In genomic region chr9:113349434-113350337, GRCh38 we compare ENCODE assay signal across 8 cellular contexts. TPM values are rescaled to one million over a fixed set of nuclear protein-coding genes. Genes with fewer than 3 reads are reported as not detected.
A peak's percentile ranks its signal among the peaks of the same experiment; 100 is the strongest.
DNase-seq lines count a peak whose midpoint lies in the region; ATAC-seq lines count a peak whose summit lies in the region.

TSS of gene BSPRY (plus strand) at chr9:113349541. CDS start at chr9:113349580, 39 bp downstream.

- no peak within 1 kb of the TSS for H3K4me2 ChIP-seq in Karpas-422 (ENCODE audit: low read depth, low read length, poor library complexity, severe bottlenecking)

- H3K9ac ChIP-seq in muscle layer of colon (ENCODE audit: low read length) = peak within 1 kb of the TSS; percentile 42
- no peak within 1 kb of the TSS for H3K9ac ChIP-seq in Karpas-422 (ENCODE audit: low read length)

- peak within 1 kb of the TSS; percentile 55 to 58 for H3K4me3 ChIP-seq in muscle layer of colon (ENCODE audit: low read depth in 1 of 2, low read length in 2 of 2)
- H3K4me3 ChIP-seq in Karpas-422 (ENCODE audit: low read length) = no peak within 1 kb of the TSS

- peak within 1 kb of the TSS; percentile 85 for H3K4me3 Mint-ChIP-seq in T-helper 17 cell

- peaks cover 4% of the 10 kb centered on the region for H3K36me3 Mint-ChIP-seq in T-helper 17 cell (ENCODE audit: low read depth)

- H3K4me1 Mint-ChIP-seq in T-helper 17 cell = peaks cover 10% of the 10 kb centered on the region

- no peaks in the 10 kb centered on the region for H3K79me2 ChIP-seq in Karpas-422 (ENCODE audit: low read length)

- H3K27me3 Mint-ChIP-seq in T-helper 17 cell = peaks cover 37% of the 10 kb centered on the region

- no peaks in the 10 kb centered on the region for H3K9me3 ChIP-seq in T-helper 17 cell (ENCODE audit: control insufficient read depth, low read length, poor library complexity, severe bottlenecking)
- H3K9me3 ChIP-seq in muscle layer of colon (ENCODE audit: low read length) = no peaks in the 10 kb centered on the region
- no peaks in the 10 kb centered on the region for H3K9me3 ChIP-seq in Karpas-422 (ENCODE audit: low read length)

- H4K20me1 ChIP-seq in Karpas-422 (ENCODE audit: insufficient read depth, low read depth, low read length) = no peaks in the 10 kb centered on the region

- H3K36me3 ChIP-seq in muscle layer of colon (ENCODE audit: insufficient read depth, low read length) = no peaks in the 10 kb centered on the region
- no peaks in the 10 kb centered on the region for H3K36me3 ChIP-seq in Karpas-422 (ENCODE audit: insufficient read depth, low read length)

- H3K27ac ChIP-seq in muscle layer of colon (ENCODE audit: low read depth, low read length) = no peak within 1 kb of the TSS
- H3K27ac ChIP-seq in Karpas-422 (ENCODE audit: low read length) = no peak within 1 kb of the TSS

- peaks cover 14% of the 10 kb centered on the region for H3K4me1 ChIP-seq in muscle layer of colon (ENCODE audit: insufficient read depth, low read length)
- H3K4me1 ChIP-seq in Karpas-422 (ENCODE audit: low read length) = peaks cover 8% of the 10 kb centered on the region

- no peak within 1 kb of the TSS for H2AFZ ChIP-seq in Karpas-422 (ENCODE audit: low read length)

- ATAC-seq in HG03280 (IDR thresholded peaks at IDR 0.05; ENCODE audit: unreplicated experiment) = peak; percentile 56
- ATAC-seq in T-helper 17 cell = peak; percentile 74

- H3K27me3 ChIP-seq in muscle layer of colon (ENCODE audit: control insufficient read depth in 1 of 2, insufficient read depth in 2 of 2, low read length in 2 of 2) (peaks cover 0 to 7% of the 10 kb centered on the region in 2 donors), Karpas-422 (ENCODE audit: low read length) (no peaks in the 10 kb centered on the region)

- DNase-seq in NCI-H1105 treated with DMSO at 0.1 percent for 48 hours (lab: John Stamatoyannopoulos, UW) = peak; percentile 22
- DNase-seq in NCI-H1105 (lab: John Stamatoyannopoulos, UW) = no peak
- DNase-seq in T-helper 17 cell = peak in 2 of 3 donors; percentile 17 to 23
- DNase-seq in effector CD4-positive, alpha-beta T cell = peak; percentile 8
- DNase-seq in Karpas-422 = no peak
- no peak for DNase-seq in SKM-1 treated with dmso at 0.1 percent for 144 hours (lab: John Stamatoyannopoulos, UW; ENCODE audit: unreplicated experiment)

- H3K9me2 ChIP-seq in Karpas-422 (replicated peaks; ENCODE audit: insufficient read depth, low read length) = no peaks in the 10 kb centered on the region

- peak within 1 kb of the TSS; percentile 37 for H3K27ac Mint-ChIP-seq in T-helper 17 cell

RNA-seq across cellular contexts. Expression of gene BSPRY, which starts in this region (rescaled TPM):
- under 1 TPM in 1 of 2 donors, not detected in 1; 0.32 TPM for total RNA-seq in T-helper 17 cell
- total RNA-seq in Karpas-422 (2014; rRNA removed; shearing (Covaris generic); ENCODE audit: low replicate concordance) = not detected in 2 replicates

Comparison
In these comparisons a context has a peak if more than half of its experiments do, and no peak if none do; other contexts are left out.
1. DNase-seq: peak in NCI-H1105 treated with DMSO at 0.1 percent for 48 hours (single experiment) and effector CD4-positive, alpha-beta T cell (single experiment); none in NCI-H1105 (single experiment), Karpas-422 (single experiment) and SKM-1 treated with dmso at 0.1 percent for 144 hours (single experiment).
2. Peak in DNase-seq and ATAC-seq in T-helper 17 cell; RNA of the gene not detected or under 1 TPM.